13 cellular contexts compared by ENCODE assay signal in the genomic region with DNA sequence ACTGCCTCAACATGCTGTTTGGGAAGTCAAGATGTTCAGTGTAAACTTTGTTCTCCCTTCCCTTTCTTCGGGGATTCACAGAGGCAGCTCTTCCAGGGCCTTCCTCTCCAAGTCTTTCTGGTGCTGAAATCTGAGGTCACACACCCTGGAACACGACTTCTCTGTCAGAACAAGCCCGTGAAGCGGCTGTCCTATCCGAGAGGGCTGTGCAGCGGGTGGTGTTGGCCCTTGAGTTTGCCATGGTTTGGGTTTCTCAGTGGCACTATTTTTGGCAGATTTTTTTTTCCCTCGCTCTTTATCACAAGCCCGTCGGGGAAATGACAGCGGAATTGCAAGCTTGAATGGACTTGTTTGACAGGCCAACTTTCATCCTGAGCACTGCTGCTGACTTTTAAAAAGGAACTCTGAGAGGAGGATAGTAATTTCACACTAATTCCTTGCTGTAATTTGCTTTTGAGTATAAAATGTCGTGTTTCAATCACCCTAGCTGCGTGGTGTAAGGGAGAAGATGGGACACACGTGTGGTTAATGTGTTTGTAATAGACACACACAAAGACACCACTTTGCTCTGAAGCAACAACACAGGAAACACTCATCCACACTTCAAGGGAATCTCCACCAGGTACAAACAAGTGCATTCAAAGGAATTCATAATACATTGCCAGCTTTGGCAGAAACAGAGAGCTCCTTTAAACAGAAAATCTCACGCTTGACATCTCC.
DNase-seq lines count a peak whose midpoint lies in the region; ATAC-seq, FAIRE-seq and TF ChIP-seq lines count a peak whose summit lies in the region.
"Had no signal": no experiment of that assay in that cellular context is flagged by ENCODE, and none has a peak within 500 bp of the region (broad histone marks: within the 10 kb centered on the region; RNA-seq: fewer than 3 reads in every experiment).

No MANE protein-coding gene starts in this region.

- no TSS peak for BruUV-seq in MCF 10A (replicated peaks; lab: Mats Ljungman, UMichigan)

- TF ChIP-seq CTCF in MCF 10A (IDR thresholded peaks at IDR 0.05; ENCODE audit: unreplicated experiment) (no peak), kidney (IDR thresholded peaks at IDR 0.05; ENCODE audit: borderline replicate concordance, extremely low read depth, insufficient read depth) (no peak), gastrocnemius medialis (IDR thresholded peaks at IDR 0.05 in 4 of 5, conservative IDR thresholded peaks at IDR 0.05 in 1 of 5) (no peak)

- H3K4me3 Mint-ChIP-seq in MCF 10A (ENCODE audit: unreplicated experiment), result no peak overlapping the region
- no peak overlapping the region for H3K4me3 Mint-ChIP-seq in activated naive CD8-positive, alpha-beta T cell treated with anti-CD3 and anti-CD28 coated beads, Interleukin-2, amount 50 U/mL, for 24 hours
- H3K4me3 Mint-ChIP-seq: immature natural killer cell had no signal

- H3K9ac ChIP-seq in BLaER1 (peak overlapping the region; percentile 89), kidney (ENCODE audit: low read length in 2 of 2) (peak overlapping the region in 1 of 2 donors; percentile 43)

- H3K4me2 ChIP-seq in BLaER1, result peak overlapping the region; percentile 96

- H4K20me1 ChIP-seq in BLaER1, result no peaks in the 10 kb centered on the region

- TF ChIP-seq POLR2A in gastrocnemius medialis (IDR thresholded peaks at IDR 0.05), result peak; percentile 65 to 83

- H3K4me1 ChIP-seq in BLaER1, result peaks cover 100% of the 10 kb centered on the region
- peaks cover 51 to 62% of the 10 kb centered on the region in 2 donors for H3K4me1 ChIP-seq in kidney (ENCODE audit: control insufficient read depth in 1 of 2, insufficient read depth in 1 of 2, low read depth in 1 of 2, low read length in 2 of 2)
- H3K4me1 ChIP-seq in gastrocnemius medialis, result peaks cover 97 to 99% of the 10 kb centered on the region in 2 donors

- H3K27me3 ChIP-seq in BLaER1 (no peaks in the 10 kb centered on the region), gastrocnemius medialis (no peaks in the 10 kb centered on the region)

- POLR2A ChIA-PET in MCF 10A (lab: Yijun Ruan, JAX), result interaction anchor here (0.6 to 19.7 kb wide), 11 partner anchors 8 to 1339 kb away, joined by 3 to 467 read pairs (median 6); a partner anchor contains a TSS

- DNase-seq in MCF 10A (ENCODE audit: unreplicated experiment), result peak; percentile 29
- no peak for DNase-seq in kidney
- DNase-seq in gastrocnemius medialis, result peak; percentile 82 to 93
- DNase-seq in NCI-H1105 (lab: John Stamatoyannopoulos, UW), result no peak
- no peak for DNase-seq in DMS53 treated with DMSO at 0.1 percent for 48 hours (lab: John Stamatoyannopoulos, UW; ENCODE audit: unreplicated experiment)
- DNase-seq in activated naive CD8-positive, alpha-beta T cell treated with anti-CD3 and anti-CD28 coated beads, Interleukin-2, amount 50 U/mL, for 24 hours, result no peak
- DNase-seq: erythroblast, immature natural killer cell, NCI-H1694, OCI-M1 had no signal

- in situ Hi-C loops in gastrocnemius medialis (cut with MboI; ENCODE audit: low sequenced_read_pairs in 4 of 4), result loop anchor here in 2 of 4 donors (10.0 kb wide), 2 partner anchors 56 to 536 kb away; no protein-coding TSS in a partner anchor

- ATAC-seq in gastrocnemius medialis (peak; percentile 54 to 67), HG03159 (IDR thresholded peaks at IDR 0.05; ENCODE audit: unreplicated experiment) (no peak)
- ATAC-seq in activated naive CD8-positive, alpha-beta T cell treated with anti-CD3 and anti-CD28 coated beads, Interleukin-2, amount 50 U/mL, for 24 hours, result no peak

- no peaks in the 10 kb centered on the region for H3K9me3 Mint-ChIP-seq in MCF 10A (ENCODE audit: unreplicated experiment)
- H3K9me3 Mint-ChIP-seq in activated naive CD8-positive, alpha-beta T cell treated with anti-CD3 and anti-CD28 coated beads, Interleukin-2, amount 50 U/mL, for 24 hours, result no peaks in the 10 kb centered on the region
- H3K9me3 Mint-ChIP-seq: immature natural killer cell had no signal

- intact Hi-C loops in MCF 10A (cut with micrococcal nuclease) (no loop called here), kidney (cut with DNase I) (no loop called here), gastrocnemius medialis (cut with DNase I; ENCODE audit: low total_unique reads) (loop anchor here (5.0 kb wide), 1 partner anchor 433 kb away; no protein-coding TSS in a partner anchor)

- H3K27me3 Mint-ChIP-seq in MCF 10A (ENCODE audit: insufficient read depth, unreplicated experiment), result no peaks in the 10 kb centered on the region
- no peaks in the 10 kb centered on the region for H3K27me3 Mint-ChIP-seq in activated naive CD8-positive, alpha-beta T cell treated with anti-CD3 and anti-CD28 coated beads, Interleukin-2, amount 50 U/mL, for 24 hours

- H3K36me3 Mint-ChIP-seq in MCF 10A (ENCODE audit: insufficient read depth, unreplicated experiment), result no peaks in the 10 kb centered on the region
- no peaks in the 10 kb centered on the region for H3K36me3 Mint-ChIP-seq in activated naive CD8-positive, alpha-beta T cell treated with anti-CD3 and anti-CD28 coated beads, Interleukin-2, amount 50 U/mL, for 24 hours (ENCODE audit: low read depth)
- H3K36me3 Mint-ChIP-seq: immature natural killer cell had no signal

- H3K36me3 ChIP-seq in BLaER1, result no peaks in the 10 kb centered on the region
- H3K36me3 ChIP-seq in kidney (ENCODE audit: control insufficient read depth in 1 of 2, insufficient read depth in 2 of 2, low read length in 2 of 2), result no peaks in the 10 kb centered on the region
- no peaks in the 10 kb centered on the region for H3K36me3 ChIP-seq in gastrocnemius medialis

- H3K9me3 ChIP-seq in BLaER1, result no peaks in the 10 kb centered on the region
- H3K9me3 ChIP-seq in kidney (ENCODE audit: control insufficient read depth in 1 of 2, low read length in 2 of 2), result no peaks in the 10 kb centered on the region
- no peaks in the 10 kb centered on the region for H3K9me3 ChIP-seq in gastrocnemius medialis

- H3K4me3 ChIP-seq in BLaER1 (peak overlapping the region; percentile 61), kidney (ENCODE audit: low read length in 2 of 2) (no peak overlapping the region), gastrocnemius medialis (no peak overlapping the region)

- peaks cover 34% of the 10 kb centered on the region for H3K4me1 Mint-ChIP-seq in MCF 10A (ENCODE audit: insufficient read depth, unreplicated experiment)
- peaks cover 11% of the 10 kb centered on the region for H3K4me1 Mint-ChIP-seq in activated naive CD8-positive, alpha-beta T cell treated with anti-CD3 and anti-CD28 coated beads, Interleukin-2, amount 50 U/mL, for 24 hours
- H3K4me1 Mint-ChIP-seq: immature natural killer cell had no signal

- no peak for FAIRE-seq in kidney (lab: Jason Lieb, UNC)
- FAIRE-seq: HTR-8/SVneo had no signal

- peak overlapping the region; percentile 97 for H3K27ac ChIP-seq in BLaER1
- peak overlapping the region; percentile 77 to 79 for H3K27ac ChIP-seq in kidney (ENCODE audit: low read depth in 2 of 2, low read length in 2 of 2)
- peak overlapping the region; percentile 93 to 100 (median 98) for H3K27ac ChIP-seq in gastrocnemius medialis

- CTCF ChIA-PET in MCF 10A (lab: Yijun Ruan, JAX), result interaction anchor here (0.5 to 2.0 kb wide), 10 partner anchors 10 to 978 kb away, joined by 3 to 5 read pairs (median 4); no protein-coding TSS in a partner anchor

- peak overlapping the region; percentile 23 for H3K27ac Mint-ChIP-seq in MCF 10A (ENCODE audit: low read depth, unreplicated experiment)
- no peak overlapping the region for H3K27ac Mint-ChIP-seq in activated naive CD8-positive, alpha-beta T cell treated with anti-CD3 and anti-CD28 coated beads, Interleukin-2, amount 50 U/mL, for 24 hours
- H3K27ac Mint-ChIP-seq: immature natural killer cell had no signal

Comparison
In these comparisons a context has a peak if more than half of its experiments do, and no peak if none do; other contexts are left out.
1. DNase-seq: peak in MCF 10A (single experiment) and gastrocnemius medialis (2 of 2); none in kidney (single experiment), NCI-H1105 (single experiment), DMS53 treated with DMSO at 0.1 percent for 48 hours (single experiment) and activated naive CD8-positive, alpha-beta T cell treated with anti-CD3 and anti-CD28 coated beads, Interleukin-2, amount 50 U/mL, for 24 hours (single experiment).
2. ATAC-seq: peak in gastrocnemius medialis (2 of 2); none in HG03159 (single experiment) and activated naive CD8-positive, alpha-beta T cell treated with anti-CD3 and anti-CD28 coated beads, Interleukin-2, amount 50 U/mL, for 24 hours (single experiment).
3. Peak in every context shown above with its lines, with median percentiles within 50 percentile points of each other: H3K27ac ChIP-seq.